In the genomic region with DNA sequence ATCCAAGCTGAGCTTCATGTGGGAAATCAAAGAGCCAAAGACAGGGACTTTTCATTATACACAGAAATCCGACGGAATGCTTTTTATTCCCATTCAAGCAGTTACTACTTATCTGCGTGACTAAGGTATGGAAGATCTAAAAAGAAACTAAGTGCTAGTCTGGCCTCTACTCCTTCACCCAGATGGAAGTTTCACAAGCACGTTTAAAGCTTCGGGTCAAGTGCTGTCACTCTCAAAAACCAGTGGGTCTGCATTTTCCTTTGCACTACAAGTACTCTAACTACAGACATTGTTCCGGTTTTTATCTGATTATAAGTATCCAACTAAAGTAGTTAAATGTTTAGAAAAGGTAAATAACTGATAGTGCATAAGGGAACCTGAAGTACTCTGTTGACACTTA, we compare ENCODE assay signal across 16 cellular contexts. TPM values are rescaled to one million over a fixed set of nuclear protein-coding genes. Genes with fewer than 3 reads are reported as not detected.
DNase-seq lines count a peak whose midpoint lies in the region; ATAC-seq, FAIRE-seq and TF ChIP-seq lines count a peak whose summit lies in the region.
"Had no signal": no experiment of that assay in that cellular context is flagged by ENCODE, and none has a peak within 500 bp of the region (broad histone marks: within the 10 kb centered on the region; RNA-seq: fewer than 3 reads in every experiment).

No MANE protein-coding gene starts in this region.

- peak overlapping the region; percentile 18 for H2AFZ ChIP-seq in HCT116 (ENCODE audit: low read depth, low read length, poor library complexity, severe bottlenecking)
- H2AFZ ChIP-seq: GM23338 had no signal

- WGBS in small intestine, 3 donors, result 15 to 45% (median 32%) methylated on average over 6 of the region's 6 CpGs

- ATAC-seq in HCT116 (peak; percentile 69), Panc1 (0 out of 2 replicates have a peak, but pooled peaks have one; percentile 15), T-helper 17 cell (no peak)
- ATAC-seq: K562 had no signal

- peaks cover 17% of the 10 kb centered on the region for H3K27me3 Mint-ChIP-seq in T-helper 17 cell

- no peaks in the 10 kb centered on the region for H3K36me3 Mint-ChIP-seq in T-helper 17 cell (ENCODE audit: low read depth)
- H3K36me3 Mint-ChIP-seq: CD14-positive monocyte; natural killer cell treated with Interleukin-12 subunit alpha and Interleukin-12 subunit beta and Interleukin-15 and Interleukin-18, amount 100 ng/mL, for 72 hours had no signal

- H3K4me3 ChIP-seq in HCT116 (replicated peaks in 1 of 2; ENCODE audit: low read depth in 1 of 2, low read length in 2 of 2), result peak overlapping the region in 1 of 2 experiments; percentile 44; a peak in 2 of 4 replicates
- 0 out of 4 replicates have a peak overlapping the region, but pooled peaks of 1 of the 2 experiments have one; percentile 9 for H3K4me3 ChIP-seq in Panc1 (ENCODE audit: low read depth in 2 of 2, low read length in 2 of 2)
- H3K4me3 ChIP-seq in fibroblast of the aortic adventitia (ENCODE audit: low read depth, low read length), result no peak overlapping the region
- H3K4me3 ChIP-seq in small intestine (ENCODE audit: low read depth in 1 of 2, low read length in 2 of 2), result no peak overlapping the region
- H3K4me3 ChIP-seq: GM23338, K562, pancreas had no signal

- CTCF ChIA-PET in HCT116 (lab: Charles Lee), result interaction anchor here (0.6 to 2.6 kb wide), 24 partner anchors 10 to 553 kb away, joined by 3 to 29 read pairs (median 5); no protein-coding TSS in a partner anchor
- CTCF ChIA-PET in Panc1 (lab: Charles Lee), result interaction anchor here (0.7 to 1.6 kb wide), 4 partner anchors 80 to 213 kb away, joined by 3 to 5 read pairs (median 3); no protein-coding TSS in a partner anchor

- RAD21 ChIA-PET in HCT116 (lab: Charles Lee; ENCODE audit: low non-redundant PET in 1 of 2, low total read pairs in 2 of 2, uncharacterized antibody in 2 of 2, unreplicated experiment in 2 of 2), result interaction anchor here (0.6 to 1.3 kb wide), 5 partner anchors 9 to 323 kb away, joined by 3 to 6 read pairs (median 3); no protein-coding TSS in a partner anchor

- H3K4me1 ChIP-seq in HCT116 (ENCODE audit: control insufficient read depth in 1 of 2, insufficient read depth in 2 of 2, low read length in 2 of 2) (peaks cover 35 to 66% of the 10 kb centered on the region in 2 experiments), Panc1 (ENCODE audit: control insufficient read depth, insufficient read depth, low read length) (peaks cover 11% of the 10 kb centered on the region), small intestine (ENCODE audit: control insufficient read depth in 2 of 2, insufficient read depth in 1 of 2, low read depth in 1 of 2, low read length in 1 of 2) (no peaks in the 10 kb centered on the region)
- H3K4me1 ChIP-seq: pancreas had no signal

- H3K27me3 ChIP-seq in HCT116 (ENCODE audit: insufficient read depth, low read length), result no peaks in the 10 kb centered on the region
- no peaks in the 10 kb centered on the region for H3K27me3 ChIP-seq in Panc1 (ENCODE audit: control insufficient read depth, insufficient read depth, low read length)
- H3K27me3 ChIP-seq in small intestine (ENCODE audit: control insufficient read depth in 2 of 2, insufficient read depth in 2 of 2, low read length in 2 of 2), result peaks cover 0 to 3% of the 10 kb centered on the region in 2 donors
- H3K27me3 ChIP-seq: pancreas had no signal

- peaks cover 34% of the 10 kb centered on the region for H3K79me2 ChIP-seq in HCT116 (ENCODE audit: insufficient read depth, low read length)

- TF ChIP-seq CTCF in HCT116 (IDR thresholded peaks at IDR 0.05 in 2 of 3, conservative IDR thresholded peaks at IDR 0.05 in 1 of 3; ENCODE audit: borderline replicate concordance in 1 of 3, insufficient read depth in 1 of 3, low read depth in 2 of 3, low read length in 2 of 3) (no peak), Panc1 (IDR thresholded peaks at IDR 0.05) (no peak), fibroblast of the aortic adventitia (IDR thresholded peaks at IDR 0.05; ENCODE audit: insufficient read depth, low read length) (no peak)

- in situ Hi-C loops in Panc1 (cut with HindIII; ENCODE audit: low pct_unique_long_range_greater_than_20kb, low sequenced_read_pairs), result no loop called here

- H3K9me3 ChIP-seq in HCT116 (ENCODE audit: control insufficient read depth in 1 of 2, insufficient read depth in 1 of 2, low read depth in 1 of 2, low read length in 2 of 2) (no peaks in the 10 kb centered on the region), Panc1 (ENCODE audit: control insufficient read depth, insufficient read depth, low read depth, low read length) (no peaks in the 10 kb centered on the region), small intestine (ENCODE audit: control insufficient read depth, low read depth) (no peaks in the 10 kb centered on the region), T-helper 17 cell (ENCODE audit: control insufficient read depth, low read length, poor library complexity, severe bottlenecking) (no peaks in the 10 kb centered on the region)
- H3K9me3 ChIP-seq: pancreas, thoracic aorta had no signal

- H3K9ac ChIP-seq in HCT116 (ENCODE audit: low read length), result peak overlapping the region; percentile 64

- DNase-seq in HCT116 (ENCODE audit: low read depth, low spot score) (peak; percentile 65), Panc1 (ENCODE audit: low read depth, low spot score) (no peak), fibroblast of the aortic adventitia (ENCODE audit: low read depth) (peak; percentile 40), small intestine (peak; percentile 19), RCC 7860 (ENCODE audit: low spot score) (no peak), T-helper 17 cell (no peak), NCI-H2029 (lab: John Stamatoyannopoulos, UW) (no peak)
- DNase-seq in activated CD4-positive, alpha-beta T cell treated with anti-CD3 and anti-CD28 coated beads, Interleukin-2, amount 50 U/mL, for 1 hour, result no peak

- peaks cover 3% of the 10 kb centered on the region for H3K4me1 Mint-ChIP-seq in T-helper 17 cell
- H3K4me1 Mint-ChIP-seq: GM23338 had no signal

- POLR2A ChIA-PET in HCT116 (lab: Charles Lee) (interaction anchor here (0.9 to 3.0 kb wide), 20 partner anchors 9 to 323 kb away, joined by 3 to 33 read pairs (median 4); a partner anchor contains a TSS), Panc1 (lab: Charles Lee) (interaction anchor here (0.6 to 0.7 kb wide), 2 partner anchors 13 to 176 kb away, joined by 4 to 8 read pairs; no protein-coding TSS in a partner anchor)

- no peak overlapping the region for H3K4me3 Mint-ChIP-seq in T-helper 17 cell
- H3K4me3 Mint-ChIP-seq: activated naive CD4-positive, alpha-beta T cell treated with anti-CD3 and anti-CD28 coated beads for 36 hours; CD14-positive monocyte; GM23338 had no signal

- no peak overlapping the region for H3K27ac Mint-ChIP-seq in T-helper 17 cell
- H3K27ac Mint-ChIP-seq: CD14-positive monocyte; GM23338; natural killer cell treated with Interleukin-12 subunit alpha and Interleukin-12 subunit beta and Interleukin-15 and Interleukin-18, amount 100 ng/mL, for 72 hours had no signal

- peak overlapping the region; percentile 76 for H3K4me2 ChIP-seq in HCT116 (ENCODE audit: low read length)
- H3K4me2 ChIP-seq: GM23338 had no signal

- no peak for TF ChIP-seq RAD21 in HCT116 (IDR thresholded peaks at IDR 0.05; ENCODE audit: low read depth)

- H3K36me3 ChIP-seq in HCT116 (ENCODE audit: control insufficient read depth in 1 of 2, insufficient read depth in 2 of 2, low read length in 2 of 2), result no peaks in the 10 kb centered on the region
- H3K36me3 ChIP-seq in Panc1 (ENCODE audit: control insufficient read depth, insufficient read depth, low read length), result no peaks in the 10 kb centered on the region
- no peaks in the 10 kb centered on the region for H3K36me3 ChIP-seq in small intestine (ENCODE audit: control insufficient read depth in 2 of 2, insufficient read depth in 2 of 2, low read length in 2 of 2)
- H3K36me3 ChIP-seq: pancreas, thoracic aorta had no signal

- no peaks in the 10 kb centered on the region for H4K20me1 ChIP-seq in HCT116 (ENCODE audit: insufficient read depth)

- no TSS peak for BruUV-seq in HCT116 (replicated peaks; lab: Mats Ljungman, UMichigan)
- no TSS peak for BruUV-seq in Panc1 (replicated peaks; lab: Mats Ljungman, UMichigan)

- no peak for FAIRE-seq in small intestine (lab: Jason Lieb, UNC)
- no peak for FAIRE-seq in RCC 7860 (lab: Jason Lieb, UNC)
- FAIRE-seq: K562 had no signal

- no peaks in the 10 kb centered on the region for H3K9me2 ChIP-seq in HCT116 (ENCODE audit: insufficient read depth)

- no peak for TF ChIP-seq POLR2A in HCT116 (IDR thresholded peaks at IDR 0.05; ENCODE audit: borderline replicate concordance, extremely low read depth, insufficient read depth, insufficient read length)

- intact Hi-C loops in HCT116 (cut with micrococcal nuclease) (loop anchor here (1.0 to 5.0 kb wide), 9 partner anchors 79 to 591 kb away; no protein-coding TSS in a partner anchor), Panc1 (cut with micrococcal nuclease; ENCODE audit: unreplicated experiment) (loop anchor here (1.0 to 10.0 kb wide), 5 partner anchors 76 to 474 kb away; no protein-coding TSS in a partner anchor)

- H3K27ac ChIP-seq in HCT116 (ENCODE audit: low read depth, low read length), result peak overlapping the region; percentile 97
- peak overlapping the region; percentile 86 for H3K27ac ChIP-seq in Panc1 (ENCODE audit: low read length)
- H3K27ac ChIP-seq in small intestine (ENCODE audit: low read depth in 1 of 2, low read length in 1 of 2), result no peak overlapping the region
- H3K27ac ChIP-seq: pancreas, RWPE1, thoracic aorta had no signal

TF ChIP-seq in HCT116, 20 proteins besides CTCF, POLR2A, EP300 and RAD21 (continues in another document):
- no peak for TF ChIP-seq ZFX (IDR thresholded peaks at IDR 0.05)
- TF ChIP-seq EZH2 (IDR thresholded peaks at IDR 0.05), result no peak
- peak; percentile 1; the same call in 1 of the 2 replicates for TF ChIP-seq CEBPB (IDR thresholded peaks at IDR 0.05; ENCODE audit: low read depth)
- TF ChIP-seq TCF7L2 (IDR thresholded peaks at IDR 0.05; ENCODE audit: borderline replicate concordance, extremely low read depth, insufficient read depth, insufficient read length), result no peak
- TF ChIP-seq JUND (IDR thresholded peaks at IDR 0.05), result no peak
- no peak for TF ChIP-seq SRF (IDR thresholded peaks at IDR 0.05; ENCODE audit: low read depth)
- TF ChIP-seq SIN3A (IDR thresholded peaks at IDR 0.05; ENCODE audit: low read depth), result no peak
- no peak for TF ChIP-seq ELF1 (IDR thresholded peaks at IDR 0.05; ENCODE audit: borderline replicate concordance, low read depth)
- no peak for TF ChIP-seq EZH2phosphoT487 (IDR thresholded peaks at IDR 0.05; ENCODE audit: borderline replicate concordance)
- TF ChIP-seq, protein P1, sequence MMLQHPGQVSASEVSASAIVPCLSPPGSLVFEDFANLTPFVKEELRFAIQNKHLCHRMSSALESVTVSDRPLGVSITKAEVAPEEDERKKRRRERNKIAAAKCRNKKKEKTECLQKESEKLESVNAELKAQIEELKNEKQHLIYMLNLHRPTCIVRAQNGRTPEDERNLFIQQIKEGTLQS (IDR thresholded peaks at IDR 0.05), result no peak

RNA-seq across cellular contexts. Expression of a gene that starts 13.7 kb away (rescaled TPM):
- total RNA-seq in HCT116 (2021; ENCODE audit: unreplicated experiment), result 326 TPM
- polyA plus RNA-seq in HCT116 (2012), result 76.1 and 98.0 TPM in 2 replicates
- 9.6 TPM for total RNA-seq in Panc1 (2021; ENCODE audit: unreplicated experiment)
- 2.7 TPM for polyA plus RNA-seq in Panc1 (2012; ENCODE audit: insufficient read length)
- 14.4 and 62.2 TPM in 2 replicates for total RNA-seq in fibroblast of the aortic adventitia (ENCODE audit: low replicate concordance)
- polyA plus RNA-seq in small intestine, result 10 to 100 TPM in 1 of 3 donors, 1 to 10 TPM in 2; 3.0 to 15.3 (median 5.8) TPM
- total RNA-seq in T-helper 17 cell, result 10 to 100 TPM; 26.2 to 28.8 TPM
- polyA plus RNA-seq: K562 had no signal

Comparison
In these comparisons a context has a peak if more than half of its experiments do, and no peak if none do; other contexts are left out.
1. DNase-seq: peak in HCT116 (single experiment), fibroblast of the aortic adventitia (single experiment) and small intestine (single experiment); none in Panc1 (single experiment), RCC 7860 (single experiment), T-helper 17 cell (0 of 3), NCI-H2029 (single experiment) and activated CD4-positive, alpha-beta T cell treated with anti-CD3 and anti-CD28 coated beads, Interleukin-2, amount 50 U/mL, for 1 hour (single experiment).
2. H3K27ac ChIP-seq: peak in HCT116 (single experiment) and Panc1 (single experiment); none in small intestine (0 of 2).